Comparison of ENCODE assay signal across 8 cellular contexts in genomic region chr22:38315801-38316339, GRCh38. TPM values are rescaled to one million over a fixed set of nuclear protein-coding genes. Genes with fewer than 3 reads are reported as not detected.
DNase-seq lines count a peak whose midpoint lies in the region; ATAC-seq, FAIRE-seq and TF ChIP-seq lines count a peak whose summit lies in the region.

No MANE protein-coding gene starts in this region.

- H3K4me1 ChIP-seq in HAP-1 (peaks cover 30% of the 10 kb centered on the region), keratinocyte (ENCODE audit: control insufficient read depth, extremely low read depth, insufficient read depth, low read length) (peaks cover 68% of the 10 kb centered on the region), thoracic aorta (ENCODE audit: control insufficient read depth in 1 of 2, low read depth in 2 of 2) (peaks cover 37 to 67% of the 10 kb centered on the region in 2 donors)

- peak overlapping the region; percentile 98 for H3K4me2 ChIP-seq in keratinocyte (ENCODE audit: control insufficient read depth, extremely low read depth, insufficient read depth, low read depth, low read length)

- peak overlapping the region; percentile 99 for H3K9ac ChIP-seq in keratinocyte (ENCODE audit: control insufficient read depth, extremely low read depth, insufficient read depth, low read length)

- FAIRE-seq in keratinocyte (lab: Jason Lieb, UNC) = no peak

- H3K9me3 Mint-ChIP-seq in activated naive CD8-positive, alpha-beta T cell treated with anti-CD3 and anti-CD28 coated beads for 36 hours = no peaks in the 10 kb centered on the region

- H3K9me3 ChIP-seq in HAP-1 (no peaks in the 10 kb centered on the region), keratinocyte (ENCODE audit: control insufficient read depth, low read depth, low read length) (no peaks in the 10 kb centered on the region), thoracic aorta (no peaks in the 10 kb centered on the region)

- dilution Hi-C loops in keratinocyte (cut with MboI; ENCODE audit: extremely low pct_ligation_motif_present, low sequenced_read_pairs) = no loop called here

- in situ Hi-C loops in HAP-1 (cut with MboI; ENCODE audit: low sequenced_read_pairs) = no loop called here

- H3K9me1 ChIP-seq in keratinocyte (ENCODE audit: control insufficient read depth, extremely low read depth, insufficient read depth, low read length) = peaks cover 5% of the 10 kb centered on the region

- peaks cover 61% of the 10 kb centered on the region for H3K79me2 ChIP-seq in keratinocyte (ENCODE audit: control insufficient read depth, insufficient read depth, low read length)

- peak overlapping the region; percentile 85 for H3K4me3 Mint-ChIP-seq in activated naive CD8-positive, alpha-beta T cell treated with anti-CD3 and anti-CD28 coated beads for 36 hours

- peaks cover 11% of the 10 kb centered on the region for H3K36me3 Mint-ChIP-seq in activated naive CD8-positive, alpha-beta T cell treated with anti-CD3 and anti-CD28 coated beads for 36 hours

- DNase-seq in AG09309 (ENCODE audit: low read depth) (no peak), HAP-1 (ENCODE audit: low spot score in 2 of 2) (peak in 1 of 2 experiments; percentile 33), keratinocyte (ENCODE audit: low read depth, low spot score) (no peak), thoracic aorta (ENCODE audit: low spot score) (no peak)
- DNase-seq in activated naive CD8-positive, alpha-beta T cell treated with anti-CD3 and anti-CD28 coated beads for 36 hours = no peak
- DNase-seq in stimulated activated CD8-positive, alpha-beta memory T cell treated with anti-CD3 and anti-CD28 coated beads, Interleukin-4, amount 100 ng/mL, for 48 hours = no peak

- peaks cover 30% of the 10 kb centered on the region for H4K20me1 ChIP-seq in keratinocyte (ENCODE audit: control insufficient read depth, extremely low read depth, insufficient read depth, low read length)

- H3K27ac ChIP-seq in keratinocyte (ENCODE audit: control insufficient read depth, insufficient read depth, low read length) (peak overlapping the region; percentile 96), thoracic aorta (peak overlapping the region; percentile 88 to 98)

- ATAC-seq in thoracic aorta (ENCODE audit: insufficient number of reproducible peaks, low FRiP score, low read depth) (no peak), GM21390 (IDR thresholded peaks at IDR 0.05; ENCODE audit: unreplicated experiment) (no peak), GM19324 (IDR thresholded peaks at IDR 0.05; ENCODE audit: low FRiP score, unreplicated experiment) (no peak)

- H3K27ac Mint-ChIP-seq in activated naive CD8-positive, alpha-beta T cell treated with anti-CD3 and anti-CD28 coated beads for 36 hours = peak overlapping the region; percentile 86

- TF ChIP-seq CTCF in AG09309 (IDR thresholded peaks at IDR 0.05; ENCODE audit: control insufficient read depth, insufficient read depth, low read depth, low read length, missing control alignments) (no peak), keratinocyte (optimal IDR thresholded peaks at IDR 0.05 in 1 of 3, IDR thresholded peaks at IDR 0.05 in 1 of 3, conservative IDR thresholded peaks at IDR 0.05 in 1 of 3; ENCODE audit: extremely low read depth in 1 of 3, insufficient read depth in 2 of 3, low read length in 3 of 3) (no peak), thoracic aorta (IDR thresholded peaks at IDR 0.05) (no peak)

- H2AFZ ChIP-seq in keratinocyte (ENCODE audit: control insufficient read depth, low read length) = no peak overlapping the region

- peak overlapping the region; percentile 95 for H3K4me3 ChIP-seq in AG09309 (ENCODE audit: control insufficient read depth, low read depth, low read length)
- H3K4me3 ChIP-seq in HAP-1 = peak overlapping the region; percentile 95
- peak overlapping the region; percentile 74 to 100 (median 90) for H3K4me3 ChIP-seq in keratinocyte (ENCODE audit: control insufficient read depth in 2 of 3, extremely low read depth in 1 of 3, insufficient read depth in 2 of 3, low read depth in 1 of 3, low read length in 3 of 3)
- peak overlapping the region; percentile 75 for H3K4me3 ChIP-seq in thoracic aorta

- no peaks in the 10 kb centered on the region for H3K27me3 ChIP-seq in HAP-1 (ENCODE audit: low read depth)
- no peaks in the 10 kb centered on the region for H3K27me3 ChIP-seq in keratinocyte (ENCODE audit: control insufficient read depth, extremely low read depth, insufficient read depth, low read length)
- H3K27me3 ChIP-seq in thoracic aorta (replicated peaks; ENCODE audit: insufficient read depth) = no peaks in the 10 kb centered on the region

- H3K36me3 ChIP-seq in HAP-1 (replicated peaks) = peaks cover 37% of the 10 kb centered on the region
- peaks cover 6 to 38% of the 10 kb centered on the region in 2 experiments for H3K36me3 ChIP-seq in keratinocyte (ENCODE audit: control insufficient read depth in 2 of 2, extremely low read depth in 1 of 2, insufficient read depth in 2 of 2, low read length in 2 of 2)
- H3K36me3 ChIP-seq in thoracic aorta = no peaks in the 10 kb centered on the region

- no peaks in the 10 kb centered on the region for H3K27me3 Mint-ChIP-seq in activated naive CD8-positive, alpha-beta T cell treated with anti-CD3 and anti-CD28 coated beads for 36 hours

- H3K4me1 Mint-ChIP-seq in activated naive CD8-positive, alpha-beta T cell treated with anti-CD3 and anti-CD28 coated beads for 36 hours = peaks cover 52% of the 10 kb centered on the region

RNA-seq across cellular contexts. Expression of gene CSNK1E, which starts 1.4 kb away (rescaled TPM):
- 100 to 1,000 TPM; 111 to 114 TPM for total RNA-seq in activated naive CD8-positive, alpha-beta T cell treated with anti-CD3 and anti-CD28 coated beads for 36 hours
- 168 to 229 TPM (median 198 TPM) in 3 replicates for polyA plus RNA-seq in keratinocyte
- polyA plus RNA-seq in keratinocyte (2011; ENCODE audit: low read depth) = 103 TPM
- polyA plus RNA-seq in keratinocyte (2011; cell fraction: cytosol; rRNA removed) = 156 and 222 TPM in 2 replicates
- polyA plus RNA-seq in keratinocyte (2011; cell fraction: nucleus; rRNA removed) = 405 and 521 TPM in 2 replicates
- 138 and 148 TPM in 2 replicates for polyA plus RNA-seq in keratinocyte (2012; ENCODE audit: low replicate concordance)
- 186 to 256 TPM (median 187 TPM) in 3 replicates for polyA minus RNA-seq in keratinocyte
- polyA minus RNA-seq in keratinocyte (2011; cell fraction: cytosol; rRNA and poly(A)+ RNA removed) = 182 TPM
- 122 and 125 TPM in 2 replicates for polyA minus RNA-seq in keratinocyte (2011; cell fraction: nucleus; rRNA and poly(A)+ RNA removed)
- total RNA-seq in thoracic aorta = 100 to 1,000 TPM in 1 of 2 donors, 10 to 100 TPM in 1; 98.1 to 140 TPM

RNA-seq across cellular contexts. Expression of gene TMEM184B, which starts 43.1 kb away (rescaled TPM):
- total RNA-seq in activated naive CD8-positive, alpha-beta T cell treated with anti-CD3 and anti-CD28 coated beads for 36 hours = 10 to 100 TPM; 18.2 to 20.0 TPM
- 12.8 to 47.3 TPM (median 18.8 TPM) in 3 replicates for polyA plus RNA-seq in keratinocyte
- polyA plus RNA-seq in keratinocyte (2011; ENCODE audit: low read depth) = 3.8 TPM
- 25.0 and 37.5 TPM in 2 replicates for polyA plus RNA-seq in keratinocyte (2011; cell fraction: cytosol; rRNA removed)
- 52.2 and 66.1 TPM in 2 replicates for polyA plus RNA-seq in keratinocyte (2011; cell fraction: nucleus; rRNA removed)
- 27.6 and 57.4 TPM in 2 replicates for polyA plus RNA-seq in keratinocyte (2012; ENCODE audit: low replicate concordance)
- 25.2 to 78.0 TPM (median 29.0 TPM) in 3 replicates for polyA minus RNA-seq in keratinocyte
- 72.3 TPM for polyA minus RNA-seq in keratinocyte (2011; cell fraction: cytosol; rRNA and poly(A)+ RNA removed)
- 35.3 and 44.1 TPM in 2 replicates for polyA minus RNA-seq in keratinocyte (2011; cell fraction: nucleus; rRNA and poly(A)+ RNA removed)
- 100 to 1,000 TPM; 134 to 254 TPM for total RNA-seq in thoracic aorta

Comparison
In these comparisons a context has a peak if more than half of its experiments do, and no peak if none do; other contexts are left out.
1. RNA of gene TMEM184B, which starts 43.1 kb away (total RNA-seq): 134 to 254 TPM in thoracic aorta; 18.2 to 20.0 TPM in activated naive CD8-positive, alpha-beta T cell treated with anti-CD3 and anti-CD28 coated beads for 36 hours; every median in the first group is over 4 times any median in the second.
2. Peak in every context shown above with its lines, with median percentiles within 50 percentile points of each other: H3K4me3 ChIP-seq.